1 cellular context compared by ENCODE assay signal in genomic region chr22:39355805-39356204, GRCh38. TPM values are rescaled to one million over a fixed set of nuclear protein-coding genes. Genes with fewer than 3 reads are reported as not detected.
"Had no signal": no experiment of that assay in that cellular context is flagged by ENCODE, and none has a peak within 500 bp of the region (broad histone marks: within the 10 kb centered on the region; RNA-seq: fewer than 3 reads in every experiment).

No MANE protein-coding gene starts in this region.

RNA-seq across cellular contexts. Expression of gene SYNGR1, which starts 6.0 kb away (rescaled TPM):
- total RNA-seq: HT-29 had no signal
